In the genomic region with DNA sequence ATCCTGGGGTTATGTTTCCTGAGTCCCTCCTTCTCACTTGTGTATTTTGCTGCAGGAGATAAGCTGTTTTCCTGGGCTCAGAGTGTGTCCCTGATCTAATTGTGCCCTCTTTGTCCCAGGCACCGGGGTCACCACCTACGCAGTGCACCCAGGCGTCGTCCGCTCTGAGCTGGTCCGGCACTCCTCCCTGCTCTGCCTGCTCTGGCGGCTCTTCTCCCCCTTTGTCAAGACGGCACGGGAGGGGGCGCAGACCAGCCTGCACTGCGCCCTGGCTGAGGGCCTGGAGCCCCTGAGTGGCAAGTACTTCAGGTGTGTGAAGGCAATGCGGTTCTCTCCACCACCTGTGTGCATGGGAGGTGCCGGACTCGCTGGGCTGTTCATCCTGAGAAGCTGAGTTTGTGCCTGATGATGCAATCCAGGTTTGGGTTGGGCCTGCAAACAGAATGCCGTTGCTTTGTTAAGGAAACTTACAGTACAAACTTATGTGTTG, we compare ENCODE assay signal across 17 cellular contexts. TPM values are rescaled to one million over a fixed set of nuclear protein-coding genes. Genes with fewer than 3 reads are reported as not detected.
DNase-seq lines count a peak whose midpoint lies in the region; ATAC-seq, FAIRE-seq and TF ChIP-seq lines count a peak whose summit lies in the region.
"Had no signal": no experiment of that assay in that cellular context is flagged by ENCODE, and none has a peak within 500 bp of the region (broad histone marks: within the 10 kb centered on the region; RNA-seq: fewer than 3 reads in every experiment).

No MANE protein-coding gene starts in this region.

- H3K79me1 ChIP-seq in trophoblast cell (ENCODE audit: low read length) = no peaks in the 10 kb centered on the region

- WGBS in K562 (ENCODE audit: insufficient coverage, low coverage, missing lambda C conversion rate) = 25% methylated on average over 10 of the region's 15 CpGs
- no CpG with 5 or more reads among the region's 15 CpGs for WGBS in trophoblast cell (ENCODE audit: extremely low coverage, insufficient coverage, insufficient read length)

- no peak overlapping the region for H3K27ac ChIP-seq in GM23338 (ENCODE audit: low read depth)
- no peak overlapping the region for H3K27ac ChIP-seq in K562 (ENCODE audit: extremely low read depth, low read depth, low read length)
- H3K27ac ChIP-seq in trophoblast cell (ENCODE audit: low read depth, low read length) = no peak overlapping the region

- H3K4me1 Mint-ChIP-seq in GM23338 = peaks cover 21% of the 10 kb centered on the region
- H3K4me1 Mint-ChIP-seq: activated naive CD4-positive, alpha-beta T cell treated with anti-CD3 and anti-CD28 coated beads, Interleukin-2, amount 10 ng/mL, durations not matched to agents 7 days and 5 days; central memory CD8-positive, alpha-beta T cell had no signal

- DNase-seq in GM23338 (ENCODE audit: low spot score) = peak; percentile 87
- no peak for DNase-seq in K562 (ENCODE audit: extremely low read depth in 1 of 4, low spot score in 3 of 4)
- DNase-seq in iPS-NIHi11 (ENCODE audit: low spot score) = peak; percentile 69
- no peak for DNase-seq in trophoblast cell
- DNase-seq in NCI-H1105 (lab: John Stamatoyannopoulos, UW) = no peak
- no peak for DNase-seq in OCI-M2 (lab: John Stamatoyannopoulos, UW; ENCODE audit: unreplicated experiment)
- no peak for DNase-seq in stimulated activated CD4-positive, alpha-beta T cell treated with anti-CD3 and anti-CD28 coated beads, Interleukin-1b, Interleukin-23, amount 100 ng/mL, for 48 hours
- DNase-seq: activated naive CD4-positive, alpha-beta T cell treated with anti-CD3 and anti-CD28 coated beads, Interleukin-2, amount 10 ng/mL, durations not matched to agents 7 days and 5 days; NCI-H524 treated with DMSO at 0.1 percent for 48 hours; SHP77 treated with DMSO at 0.1 percent for 48 hours had no signal

- no peak for FAIRE-seq in K562 (lab: Jason Lieb, UNC)

- BruUV-seq in K562 (replicated peaks; lab: Mats Ljungman, UMichigan) = no TSS peak

- H3K14ac ChIP-seq in trophoblast cell (ENCODE audit: low read length) = no peak overlapping the region

- no peak overlapping the region for H2BK12ac ChIP-seq in trophoblast cell (ENCODE audit: low read length)

- TF ChIP-seq CTCF in GM23338 (conservative IDR thresholded peaks at IDR 0.05; ENCODE audit: low read depth in 2 of 2) = peak in 1 of 2 experiments; percentile 27; a peak in 1 of 4 replicates
- no peak for TF ChIP-seq CTCF in K562 (IDR thresholded peaks at IDR 0.05 in 2 of 3, conservative IDR thresholded peaks at IDR 0.05 in 1 of 3; ENCODE audit: insufficient read depth in 2 of 3, low read depth in 1 of 3, low read length in 3 of 3)

- peaks cover 7% of the 10 kb centered on the region for H3K27me3 Mint-ChIP-seq in GM23338 (ENCODE audit: insufficient read depth, low read depth, poor library complexity)

- no peaks in the 10 kb centered on the region; the same call in 2 of the 3 replicates for H3K9me3 Mint-ChIP-seq in GM23338
- H3K9me3 Mint-ChIP-seq: activated naive CD4-positive, alpha-beta T cell treated with anti-CD3 and anti-CD28 coated beads, Interleukin-2, amount 10 ng/mL, durations not matched to agents 7 days and 5 days; central memory CD8-positive, alpha-beta T cell had no signal

- peak overlapping the region; percentile 91 for H3K27ac Mint-ChIP-seq in GM23338
- H3K27ac Mint-ChIP-seq: activated naive CD4-positive, alpha-beta T cell treated with anti-CD3 and anti-CD28 coated beads, Interleukin-2, amount 10 ng/mL, durations not matched to agents 7 days and 5 days had no signal

- H2AK5ac ChIP-seq in trophoblast cell (ENCODE audit: low read length) = no peak overlapping the region

- H3K4me2 ChIP-seq in GM23338 (peak overlapping the region; percentile 57), K562 (ENCODE audit: insufficient read depth, low read length) (peak overlapping the region; percentile 16; the same call in 1 of the 2 replicates), trophoblast cell (ENCODE audit: low read length) (peak overlapping the region; percentile 22)

- H3K4ac ChIP-seq in trophoblast cell (ENCODE audit: low read depth, low read length) = no peak overlapping the region

- H2BK120ac ChIP-seq in trophoblast cell (ENCODE audit: insufficient read depth, low read length, poor library complexity) = no peak overlapping the region

- in situ Hi-C loops in K562 (cut with MboI) = no loop called here

- H3K9ac ChIP-seq in K562 (ENCODE audit: insufficient read depth in 1 of 2, low read depth in 2 of 2, low read length in 2 of 2) = peak overlapping the region in 1 of 2 experiments; percentile 36; a peak in 1 of 4 replicates
- no peak overlapping the region for H3K9ac ChIP-seq in trophoblast cell (ENCODE audit: low read length)

- no peaks in the 10 kb centered on the region for H3K9me1 ChIP-seq in K562 (ENCODE audit: control insufficient read depth, insufficient read depth, low read length)

- CTCF ChIA-PET in K562 (lab: Yijun Ruan, JAX; ENCODE audit: low intra/inter-chr PET ratio) = no interaction called here

- H2BK5ac ChIP-seq in trophoblast cell (ENCODE audit: low read depth, low read length, poor library complexity) = no peak overlapping the region

- POLR2A ChIA-PET in K562 (lab: Yijun Ruan, JAX) = interaction anchor here (0.7 to 0.9 kb wide), 2 partner anchors 13 to 14 kb away, joined by 3 to 4 read pairs; no protein-coding TSS in a partner anchor

- no peak overlapping the region for H4K8ac ChIP-seq in trophoblast cell (ENCODE audit: low read depth, low read length)

- no peaks in the 10 kb centered on the region for H4K20me1 ChIP-seq in GM23338 (replicated peaks; ENCODE audit: insufficient read depth)
- no peaks in the 10 kb centered on the region for H4K20me1 ChIP-seq in K562 (replicated peaks; ENCODE audit: control insufficient read depth, insufficient read depth, low read length)

- no peak overlapping the region for H4K12ac ChIP-seq in trophoblast cell (ENCODE audit: low read depth, low read length)

- no peak overlapping the region for H4K91ac ChIP-seq in trophoblast cell (ENCODE audit: low read depth, low read length)

- TF ChIP-seq POLR2A in K562 (conservative IDR thresholded peaks at IDR 0.05) = no peak

- peaks cover 18% of the 10 kb centered on the region for H3K4me1 ChIP-seq in GM23338 (ENCODE audit: insufficient read depth)
- peaks cover 0 to 5% of the 10 kb centered on the region in 2 experiments; a peak in 3 of 5 replicates for H3K4me1 ChIP-seq in K562 (replicated peaks in 1 of 2; ENCODE audit: control insufficient read depth in 2 of 2, insufficient read depth in 2 of 2, low read length in 2 of 2)
- peaks cover 2 to 3% of the 10 kb centered on the region in 2 experiments for H3K4me1 ChIP-seq in trophoblast cell (ENCODE audit: control insufficient read depth in 1 of 2, insufficient read depth in 2 of 2, low read length in 2 of 2)

- TF ChIP-seq EP300 in K562 (IDR thresholded peaks at IDR 0.05; ENCODE audit: low read length) = no peak

- H3K23ac ChIP-seq in trophoblast cell (ENCODE audit: low read length) = no peak overlapping the region

- no peaks in the 10 kb centered on the region for H3K9me3 ChIP-seq in K562 (replicated peaks; ENCODE audit: control insufficient read depth, insufficient read depth, low read depth, low read length)
- peaks cover 1% of the 10 kb centered on the region for H3K9me3 ChIP-seq in trophoblast cell (ENCODE audit: insufficient read depth, low read depth, low read length)

- H3K18ac ChIP-seq in trophoblast cell (ENCODE audit: low read length) = no peak overlapping the region

- peak; percentile 99 for ATAC-seq in GM23338
- ATAC-seq in K562 = peak; percentile 80
- no peak for ATAC-seq in HG03039 (IDR thresholded peaks at IDR 0.05; ENCODE audit: unreplicated experiment)

- H3K9me2 ChIP-seq in GM23338 (ENCODE audit: insufficient read depth) = no peaks in the 10 kb centered on the region

- no peak for TF ChIP-seq RAD21 in K562 (CRISPR knock-in tag; conservative IDR thresholded peaks at IDR 0.05 in 1 of 2, IDR thresholded peaks at IDR 0.05 in 1 of 2)

- no peaks in the 10 kb centered on the region for H3K36me3 Mint-ChIP-seq in GM23338 (ENCODE audit: low read depth)
- H3K36me3 Mint-ChIP-seq: activated naive CD4-positive, alpha-beta T cell treated with anti-CD3 and anti-CD28 coated beads, Interleukin-2, amount 10 ng/mL, durations not matched to agents 7 days and 5 days had no signal

- no peaks in the 10 kb centered on the region for H3K27me3 ChIP-seq in GM23338 (ENCODE audit: insufficient read depth)
- H3K27me3 ChIP-seq in K562 (ENCODE audit: control insufficient read depth in 2 of 2, insufficient read depth in 2 of 2, low read length in 2 of 2) = no peaks in the 10 kb centered on the region; a peak in 1 of 5 replicates
- no peaks in the 10 kb centered on the region for H3K27me3 ChIP-seq in trophoblast cell (ENCODE audit: insufficient read depth, low read length)

- H3K36me3 ChIP-seq in GM23338 (ENCODE audit: insufficient read depth) (no peaks in the 10 kb centered on the region), K562 (ENCODE audit: control insufficient read depth, insufficient read depth, low read length) (no peaks in the 10 kb centered on the region), trophoblast cell (ENCODE audit: control insufficient read depth in 1 of 2, insufficient read depth in 2 of 2, low read length in 2 of 2) (no peaks in the 10 kb centered on the region)

- H2AFZ ChIP-seq in GM23338 (peak overlapping the region; percentile 70), K562 (ENCODE audit: low read depth, low read length) (peak overlapping the region; percentile 78), trophoblast cell (ENCODE audit: insufficient read depth, low read length, poor library complexity) (no peak overlapping the region)

- H3K4me3 Mint-ChIP-seq in GM23338 = peak overlapping the region; percentile 58
- H3K4me3 Mint-ChIP-seq: activated naive CD4-positive, alpha-beta T cell treated with anti-CD3 and anti-CD28 coated beads, Interleukin-2, amount 10 ng/mL, durations not matched to agents 7 days and 5 days; central memory CD8-positive, alpha-beta T cell; neural crest cell had no signal

- H3K4me3 ChIP-seq in GM23338 = peak overlapping the region; percentile 27
- no peak overlapping the region for H3K4me3 ChIP-seq in K562
- H3K4me3 ChIP-seq in trophoblast cell (ENCODE audit: low read depth, low read length) = no peak overlapping the region

- H3K79me2 ChIP-seq in GM23338 (replicated peaks; ENCODE audit: insufficient read depth) (no peaks in the 10 kb centered on the region), K562 (ENCODE audit: control insufficient read depth, insufficient read depth, low read length) (no peaks in the 10 kb centered on the region), trophoblast cell (ENCODE audit: control insufficient read depth, insufficient read depth, low read length, poor library complexity) (no peaks in the 10 kb centered on the region)

- no peaks in the 10 kb centered on the region for H3F3A ChIP-seq in GM23338 (replicated peaks; ENCODE audit: low read depth)

- intact Hi-C loops in K562 (cut with micrococcal nuclease) = no loop called here

RNA-seq across cellular contexts. Expression of gene RDH12, which starts 27.4 kb away (rescaled TPM):
- 0.28 and 0.54 TPM in 2 replicates for total RNA-seq in GM23338 (2014; rRNA removed; shearing (Covaris generic))
- polyA plus RNA-seq in GM23338 (2016; fragmentation: Nextera tagmentation; extraction: Ambion mirVana) (1.6 and 1.7 TPM in 2 replicates), K562 (2011; rRNA removed) (0.08 TPM in 1 of 2 replicates, not detected in the other), K562 (2014; fragmentation: Illumina TruSeq; extraction: Trizol) (0.07 TPM in 1 of 2 replicates, not detected in the other), K562 (2014; fragmentation: Nextera tagmentation; extraction: Ambion mirVana) (under 1 TPM; 0.03 to 0.18 TPM), K562 (2014; rRNA removed) (0.04 and 0.22 TPM in 2 replicates)
- total RNA-seq in K562 (2011; cell fraction: chromatin; rRNA removed; ENCODE audit: low replicate concordance) = not detected in 2 replicates
- total RNA-seq in K562 (2011; cell fraction: nucleolus; rRNA removed) = not detected in 2 replicates
- not detected in 2 replicates for total RNA-seq in K562 (2011; cell fraction: nucleoplasm; rRNA removed)
- total RNA-seq in K562 (2014; rRNA removed) (0.05 and 0.08 TPM in 2 replicates), K562 (2014; rRNA removed; fragmentation: Illumina TruSeq; extraction: Trizol) (not detected in 2 replicates), K562 (2015; rRNA removed; fragmentation: Illumina TruSeq; extraction: Trizol) (not detected in 2 replicates), K562 (2021) (0.29 TPM in 1 of 2 replicates, not detected in the other)
- polyA plus RNA-seq in K562 (2011; cell fraction: cytosol; rRNA removed) = 0.06 and 0.09 TPM in 2 replicates
- polyA plus RNA-seq in K562 (2011; cell fraction: nucleus; rRNA removed) = not detected in 2 replicates
- polyA plus RNA-seq in K562 (2012) = 0.04 and 0.29 TPM in 2 replicates
- not detected in 2 replicates for polyA minus RNA-seq in K562 (2011; rRNA and poly(A)+ RNA removed)
- not detected in 2 replicates for polyA minus RNA-seq in K562 (2011; cell fraction: cytosol; rRNA and poly(A)+ RNA removed)
- not detected in 2 replicates for polyA minus RNA-seq in K562 (2011; cell fraction: nucleus; rRNA and poly(A)+ RNA removed)
- polyA plus RNA-seq in trophoblast cell (2013) = 0.01 TPM in 1 of 2 replicates, not detected in the other
- total RNA-seq: activated CD8-positive, alpha-beta memory T cell treated with anti-CD3 and anti-CD28 coated beads for 36 hours; fibroblast of lung; neural crest cell; urinary bladder had no signal
- polyA plus RNA-seq: AG04450, fibroblast of lung had no signal

RNA-seq across cellular contexts. Expression of gene RDH11, which starts 33.6 kb away (rescaled TPM):
- 139 and 142 TPM in 2 replicates for total RNA-seq in GM23338 (2014; rRNA removed; shearing (Covaris generic))
- 83.5 and 95.2 TPM in 2 replicates for polyA plus RNA-seq in GM23338 (2016; fragmentation: Nextera tagmentation; extraction: Ambion mirVana)
- total RNA-seq in K562 (2011; cell fraction: chromatin; rRNA removed; ENCODE audit: low replicate concordance) = 121 and 156 TPM in 2 replicates
- total RNA-seq in K562 (2011; cell fraction: nucleolus; rRNA removed) = 140 and 161 TPM in 2 replicates
- 154 and 165 TPM in 2 replicates for total RNA-seq in K562 (2011; cell fraction: nucleoplasm; rRNA removed)
- total RNA-seq in K562 (2014; rRNA removed) = 52.9 and 60.2 TPM in 2 replicates
- 70.5 and 80.5 TPM in 2 replicates for total RNA-seq in K562 (2014; rRNA removed; fragmentation: Illumina TruSeq; extraction: Trizol)
- total RNA-seq in K562 (2015; rRNA removed; fragmentation: Illumina TruSeq; extraction: Trizol) = 51.7 and 54.3 TPM in 2 replicates
- total RNA-seq in K562 (2021) = 43.5 and 50.6 TPM in 2 replicates
- 162 and 172 TPM in 2 replicates for polyA plus RNA-seq in K562 (2011; rRNA removed)
- 68.0 and 106 TPM in 2 replicates for polyA plus RNA-seq in K562 (2011; cell fraction: cytosol; rRNA removed)
- polyA plus RNA-seq in K562 (2011; cell fraction: nucleus; rRNA removed) = 84.5 and 118 TPM in 2 replicates
- 40.9 and 52.4 TPM in 2 replicates for polyA plus RNA-seq in K562 (2012)
- 72.3 and 78.6 TPM in 2 replicates for polyA plus RNA-seq in K562 (2014; fragmentation: Illumina TruSeq; extraction: Trizol)
- 100 to 1,000 TPM; 101 to 116 TPM for polyA plus RNA-seq in K562 (2014; fragmentation: Nextera tagmentation; extraction: Ambion mirVana)
- 65.5 and 77.0 TPM in 2 replicates for polyA plus RNA-seq in K562 (2014; rRNA removed)
- polyA minus RNA-seq in K562 (2011; rRNA and poly(A)+ RNA removed) = 125 and 131 TPM in 2 replicates
- polyA minus RNA-seq in K562 (2011; cell fraction: cytosol; rRNA and poly(A)+ RNA removed) = 82.0 and 107 TPM in 2 replicates
- polyA minus RNA-seq in K562 (2011; cell fraction: nucleus; rRNA and poly(A)+ RNA removed) = 38.6 and 73.9 TPM in 2 replicates
- 113 and 115 TPM in 2 replicates for polyA plus RNA-seq in trophoblast cell (2013)

RNA-seq across cellular contexts. Expression of gene VTI1B, which starts 54.7 kb away (rescaled TPM):
- 44.5 and 44.7 TPM in 2 replicates for total RNA-seq in GM23338 (2014; rRNA removed; shearing (Covaris generic))
- polyA plus RNA-seq in GM23338 (2016; fragmentation: Nextera tagmentation; extraction: Ambion mirVana) = 90.2 and 96.1 TPM in 2 replicates
- 25.9 and 27.2 TPM in 2 replicates for total RNA-seq in K562 (2011; cell fraction: chromatin; rRNA removed; ENCODE audit: low replicate concordance)
- 12.0 and 12.2 TPM in 2 replicates for total RNA-seq in K562 (2011; cell fraction: nucleolus; rRNA removed)
- 19.9 and 28.7 TPM in 2 replicates for total RNA-seq in K562 (2011; cell fraction: nucleoplasm; rRNA removed)
- total RNA-seq in K562 (2014; rRNA removed) = 32.8 and 34.6 TPM in 2 replicates
- 54.0 and 62.1 TPM in 2 replicates for total RNA-seq in K562 (2014; rRNA removed; fragmentation: Illumina TruSeq; extraction: Trizol)
- total RNA-seq in K562 (2015; rRNA removed; fragmentation: Illumina TruSeq; extraction: Trizol) = 54.3 and 60.0 TPM in 2 replicates
- total RNA-seq in K562 (2021) = 69.1 and 70.7 TPM in 2 replicates
- 64.3 and 69.8 TPM in 2 replicates for polyA plus RNA-seq in K562 (2011; rRNA removed)
- polyA plus RNA-seq in K562 (2011; cell fraction: cytosol; rRNA removed) = 17.7 and 26.3 TPM in 2 replicates
- polyA plus RNA-seq in K562 (2011; cell fraction: nucleus; rRNA removed) = 19.2 and 24.4 TPM in 2 replicates
- 42.1 and 56.5 TPM in 2 replicates for polyA plus RNA-seq in K562 (2012)
- 46.3 and 50.1 TPM in 2 replicates for polyA plus RNA-seq in K562 (2014; fragmentation: Illumina TruSeq; extraction: Trizol)
- 1 to 10 TPM; 7.8 to 8.5 TPM for polyA plus RNA-seq in K562 (2014; fragmentation: Nextera tagmentation; extraction: Ambion mirVana)
- 34.1 and 39.2 TPM in 2 replicates for polyA plus RNA-seq in K562 (2014; rRNA removed)
- polyA minus RNA-seq in K562 (2011; rRNA and poly(A)+ RNA removed) = 49.5 and 51.2 TPM in 2 replicates
- polyA minus RNA-seq in K562 (2011; cell fraction: cytosol; rRNA and poly(A)+ RNA removed) = 23.7 and 30.0 TPM in 2 replicates
- 11.0 and 18.7 TPM in 2 replicates for polyA minus RNA-seq in K562 (2011; cell fraction: nucleus; rRNA and poly(A)+ RNA removed)
- polyA plus RNA-seq in trophoblast cell (2013) = 67.8 and 70.6 TPM in 2 replicates

Comparison
In these comparisons a context has a peak if more than half of its experiments do, and no peak if none do; other contexts are left out.
1. DNase-seq: peak in GM23338 (single experiment) and iPS-NIHi11 (single experiment); none in K562 (0 of 4), trophoblast cell (0 of 2), NCI-H1105 (single experiment), OCI-M2 (single experiment) and stimulated activated CD4-positive, alpha-beta T cell treated with anti-CD3 and anti-CD28 coated beads, Interleukin-1b, Interleukin-23, amount 100 ng/mL, for 48 hours (single experiment).
2. Peak in every context shown above with its lines, with median percentiles within 50 percentile points of each other: H3K4me2 ChIP-seq.